In the genomic region with DNA sequence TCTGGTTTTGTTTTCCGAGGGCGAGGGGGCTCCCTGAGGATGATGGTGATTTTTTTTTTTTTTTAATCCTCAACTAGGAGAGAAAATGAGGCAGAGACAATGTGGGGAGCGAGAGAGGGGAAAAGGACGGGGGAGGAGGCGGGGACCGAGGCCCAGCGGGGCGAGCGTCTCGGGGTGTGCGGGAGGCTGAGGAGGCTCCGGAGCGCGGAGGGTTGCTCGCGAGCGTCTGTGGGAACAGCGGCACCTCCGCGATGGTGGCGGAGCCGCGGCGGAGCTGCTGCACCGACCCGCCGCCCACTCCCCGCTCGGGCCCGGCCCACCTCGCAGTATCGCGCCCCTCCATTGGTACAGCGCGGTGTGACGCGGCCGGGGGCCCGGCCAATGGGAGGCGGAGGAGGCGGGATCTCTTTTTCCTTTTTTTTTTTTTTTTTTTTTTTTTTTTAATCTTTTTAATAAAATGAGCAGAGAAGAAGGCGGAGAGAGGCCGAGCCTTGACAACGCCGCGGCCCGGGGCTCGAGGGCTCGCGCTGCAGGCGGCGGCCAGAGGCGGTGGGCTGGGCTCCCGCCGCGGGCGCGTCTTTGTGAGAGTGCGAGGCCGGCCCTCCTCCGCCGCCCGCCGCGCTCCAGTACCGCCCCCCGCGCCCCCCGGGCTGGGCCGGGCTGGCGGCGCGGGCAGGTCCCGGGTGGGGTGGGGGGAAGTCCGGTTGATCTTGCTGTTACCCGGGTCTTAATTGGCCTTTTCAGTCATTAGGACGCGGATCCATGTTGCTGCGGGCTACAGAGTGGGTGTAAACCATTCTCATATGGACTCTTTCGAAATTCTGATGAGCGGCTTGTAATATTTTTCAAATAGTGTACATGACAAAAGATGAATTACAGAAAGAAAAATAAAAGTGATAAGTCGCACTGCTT, we compare ENCODE assay signal across 8 cellular contexts. TPM values are rescaled to one million over a fixed set of nuclear protein-coding genes. Genes with fewer than 3 reads are reported as not detected.
DNase-seq lines count a peak whose midpoint lies in the region; TF ChIP-seq lines count a peak whose summit lies in the region.

TSS of gene RERE (minus strand) at position 228 of the 912 bp plus-strand sequence.

- no peaks in the 10 kb centered on the region for H3K27me3 ChIP-seq in MM.1S (replicated peaks; ENCODE audit: insufficient read depth, low read length)
- H3K27me3 ChIP-seq in SJSA1 (replicated peaks): no peaks in the 10 kb centered on the region
- H3K27me3 ChIP-seq in neutrophil: no peaks in the 10 kb centered on the region

- peak within 1 kb of the TSS; percentile 93 for H3K4me3 ChIP-seq in MM.1S (ENCODE audit: low read length)
- peak within 1 kb of the TSS; percentile 58 for H3K4me3 ChIP-seq in SJSA1
- peak within 1 kb of the TSS; percentile 85 to 87 for H3K4me3 ChIP-seq in neutrophil (ENCODE audit: low read depth in 1 of 2, low read length in 1 of 2)

- H3K79me2 ChIP-seq in MM.1S (ENCODE audit: low read length): peaks cover 34% of the 10 kb centered on the region

- DNase-seq in GDM1 (lab: John Stamatoyannopoulos, UW) (peak; percentile 93), HCEC 1CT (peak; percentile 87), MM.1S (peak; percentile 92), SJSA1 (ENCODE audit: low read depth in 1 of 2, low spot score in 2 of 2) (peak; percentile 92 to 97), foreskin melanocyte (peak; percentile 86)
- peak; percentile 92 for DNase-seq in activated gamma-delta T cell treated with anti-CD3 and anti-CD28 coated beads, Interleukin-2, amount 50 U/mL, for 16 hours (ENCODE audit: low read depth)

- no peaks in the 10 kb centered on the region for H3K36me3 ChIP-seq in MM.1S (replicated peaks; ENCODE audit: insufficient read depth, low read length)
- no peaks in the 10 kb centered on the region for H3K36me3 ChIP-seq in SJSA1
- no peaks in the 10 kb centered on the region for H3K36me3 ChIP-seq in neutrophil

- peak within 1 kb of the TSS; percentile 81; the same call in 1 of the 2 replicates for H3K27ac ChIP-seq in MM.1S (ENCODE audit: low read length)
- peak within 1 kb of the TSS; percentile 74 for H3K27ac ChIP-seq in SJSA1
- peak within 1 kb of the TSS; percentile 81 for H3K27ac ChIP-seq in neutrophil

- TF ChIP-seq CTCF in MM.1S (IDR thresholded peaks at IDR 0.05; ENCODE audit: low read length) (no peak), neutrophil (IDR thresholded peaks at IDR 0.05) (peak; percentile 70), subcutaneous adipose tissue (IDR thresholded peaks at IDR 0.05; ENCODE audit: low read depth) (no peak)

- H3K4me1 ChIP-seq in MM.1S (ENCODE audit: low read length): peaks cover 23% of the 10 kb centered on the region
- H3K4me1 ChIP-seq in SJSA1 (replicated peaks): peaks cover 66% of the 10 kb centered on the region
- H3K4me1 ChIP-seq in neutrophil (ENCODE audit: control insufficient read depth in 1 of 2, insufficient read depth in 1 of 2, low read depth in 1 of 2, low read length in 1 of 2): peaks cover 22 to 26% of the 10 kb centered on the region in 2 experiments

- H3K9ac ChIP-seq in MM.1S (ENCODE audit: low read length): peak within 1 kb of the TSS; percentile 94

- peak within 1 kb of the TSS; percentile 85 for H2AFZ ChIP-seq in MM.1S (ENCODE audit: low read length)

- H3K9me3 ChIP-seq in MM.1S (replicated peaks; ENCODE audit: insufficient read depth, low read length) (no peaks in the 10 kb centered on the region), SJSA1 (replicated peaks) (no peaks in the 10 kb centered on the region), neutrophil (no peaks in the 10 kb centered on the region)

- peak within 1 kb of the TSS; percentile 92 for H3K4me2 ChIP-seq in MM.1S (ENCODE audit: low read depth, low read length)

- no peaks in the 10 kb centered on the region for H3K9me2 ChIP-seq in MM.1S (replicated peaks; ENCODE audit: insufficient read depth, low read length)

- H4K20me1 ChIP-seq in MM.1S (ENCODE audit: insufficient read depth, low read length): no peaks in the 10 kb centered on the region

- H3F3A ChIP-seq in MM.1S (ENCODE audit: insufficient read depth, low read length): peaks cover 21% of the 10 kb centered on the region

RNA-seq across cellular contexts. Expression of gene RERE, which starts in this region (rescaled TPM):
- 15.7 and 25.4 TPM in 2 replicates for total RNA-seq in SJSA1 (2014; rRNA removed; shearing (Covaris generic))
- 10 to 100 TPM; 67.0 to 91.4 (median 83.1) TPM for total RNA-seq in subcutaneous adipose tissue

Comparison
In these comparisons a context has a peak if more than half of its experiments do, and no peak if none do; other contexts are left out.
1. Peak in every context shown above with its lines: DNase-seq, H3K4me3 ChIP-seq and H3K27ac ChIP-seq.